25 cellular contexts compared by ENCODE assay signal in genomic region chrX:138484451-138484850, GRCh38.
"Had no signal": no experiment of that assay in that cellular context is flagged by ENCODE, and none has a peak within 500 bp of the region (broad histone marks: within the 10 kb centered on the region; RNA-seq: fewer than 3 reads in every experiment).

No MANE protein-coding gene starts in this region.

- ATAC-seq: effector memory CD8-positive, alpha-beta T cell; esophagus mucosa; foreskin keratinocyte; gastrocnemius medialis; gastroesophageal sphincter; heart left ventricle; heart right ventricle had no signal

- H3K9me3 Mint-ChIP-seq: dendritic cell treated with granulocyte-macrophage colony-stimulating factor and Interleukin-4, amounts not matched to agents 40 ng/mL and 50 ng/mL, for 4 days; effector memory CD8-positive, alpha-beta T cell had no signal

- H3K27me3 ChIP-seq: colonic mucosa, esophagus muscularis mucosa, esophagus squamous epithelium, foreskin keratinocyte, gastrocnemius medialis, gastroesophageal sphincter, heart right ventricle had no signal

- H3K9me3 ChIP-seq: colonic mucosa, esophagus muscularis mucosa, esophagus squamous epithelium, gastrocnemius medialis, gastroesophageal sphincter, heart left ventricle had no signal

- DNase-seq: colonic mucosa; cortex of kidney; dermis blood vessel endothelial cell; dorsolateral prefrontal cortex; effector CD4-positive, alpha-beta T cell; effector CD8-positive, alpha-beta T cell; effector memory CD4-positive, alpha-beta T cell; effector memory CD8-positive, alpha-beta T cell; endodermal cell; erythroblast; esophagus squamous epithelium; foreskin fibroblast; foreskin keratinocyte; foreskin melanocyte; gastrocnemius medialis; glutamatergic neuron; head of caudate nucleus; heart left ventricle; heart right ventricle had no signal

- H3K36me3 ChIP-seq: colonic mucosa, esophagus muscularis mucosa, esophagus squamous epithelium, gastrocnemius medialis, gastroesophageal sphincter, heart left ventricle, heart right ventricle had no signal

- H3K4me3 ChIP-seq: colonic mucosa, coronary artery, dorsolateral prefrontal cortex, esophagus muscularis mucosa, esophagus squamous epithelium, gastrocnemius medialis, gastroesophageal sphincter, heart left ventricle, heart right ventricle had no signal

- H3K27ac Mint-ChIP-seq: dendritic cell treated with granulocyte-macrophage colony-stimulating factor and Interleukin-4, amounts not matched to agents 40 ng/mL and 50 ng/mL, for 4 days; effector memory CD8-positive, alpha-beta T cell; endodermal cell had no signal

- H3K4me1 Mint-ChIP-seq: endodermal cell had no signal

- H3K27me3 Mint-ChIP-seq: dendritic cell treated with granulocyte-macrophage colony-stimulating factor and Interleukin-4, amounts not matched to agents 40 ng/mL and 50 ng/mL, for 4 days; effector memory CD8-positive, alpha-beta T cell had no signal

- H3K27ac ChIP-seq: colonic mucosa, coronary artery, dorsolateral prefrontal cortex, epithelial cell of prostate, esophagus muscularis mucosa, esophagus squamous epithelium, foreskin keratinocyte, gastrocnemius medialis, gastroesophageal sphincter, heart left ventricle, heart right ventricle had no signal

- H3K4me3 Mint-ChIP-seq: dendritic cell treated with granulocyte-macrophage colony-stimulating factor and Interleukin-4, amounts not matched to agents 40 ng/mL and 50 ng/mL, for 4 days; effector memory CD8-positive, alpha-beta T cell; endodermal cell had no signal

- H3K4me1 ChIP-seq: colonic mucosa, esophagus muscularis mucosa, esophagus squamous epithelium, foreskin keratinocyte, gastrocnemius medialis, gastroesophageal sphincter, heart left ventricle, heart right ventricle had no signal
